In genomic region chr1:112957133-112957812, GRCh38 we compare ENCODE assay signal across 8 cellular contexts. TPM values are rescaled to one million over a fixed set of nuclear protein-coding genes. Genes with fewer than 3 reads are reported as not detected.
DNase-seq lines count a peak whose midpoint lies in the region; ATAC-seq, FAIRE-seq and TF ChIP-seq lines count a peak whose summit lies in the region.

No MANE protein-coding gene starts in this region.

- H3K36me3 ChIP-seq in cardiac muscle cell (peaks cover 5% of the 10 kb centered on the region), prostate gland (no peaks in the 10 kb centered on the region)

- peak; percentile 22 for DNase-seq in COR-L47 (lab: John Stamatoyannopoulos, UW)
- peak; percentile 93 for DNase-seq in RCC 7860 (ENCODE audit: low spot score)
- peak; percentile 75 for DNase-seq in activated naive CD4-positive, alpha-beta T cell treated with anti-CD3 and anti-CD28 coated beads for 36 hours
- peak; percentile 62 to 92 for DNase-seq in cardiac muscle cell (ENCODE audit: low read depth in 1 of 2, low spot score in 1 of 2)
- no peak for DNase-seq in prostate gland (ENCODE audit: low spot score)
- DNase-seq in middle frontal gyrus (ENCODE audit: extremely low spot score, low spot score), result no peak

- H3K4me3 ChIP-seq in cardiac muscle cell, result peak overlapping the region; percentile 74
- H3K4me3 ChIP-seq in prostate gland, result peak overlapping the region; percentile 56 to 80

- peak overlapping the region; percentile 97 for H3K27ac Mint-ChIP-seq in activated naive CD4-positive, alpha-beta T cell treated with anti-CD3 and anti-CD28 coated beads for 36 hours

- WGBS in prostate gland, result 22% methylated on average over 11 of the region's 11 CpGs

- H3K27me3 ChIP-seq in cardiac muscle cell, result no peaks in the 10 kb centered on the region
- no peaks in the 10 kb centered on the region for H3K27me3 ChIP-seq in prostate gland (replicated peaks; ENCODE audit: insufficient read depth)

- CTCF ChIA-PET in activated naive CD4-positive, alpha-beta T cell treated with anti-CD3 and anti-CD28 coated beads for 36 hours (lab: Charles Lee), result interaction anchor here (1.2 to 3.0 kb wide), 2 partner anchors 115 to 238 kb away, joined by 3 to 10 read pairs; partner anchors contain the start of gene LRIG2

- peak overlapping the region; percentile 95 for H3K4me3 Mint-ChIP-seq in activated naive CD4-positive, alpha-beta T cell treated with anti-CD3 and anti-CD28 coated beads for 36 hours

- H3K4me1 Mint-ChIP-seq in activated naive CD4-positive, alpha-beta T cell treated with anti-CD3 and anti-CD28 coated beads for 36 hours (ENCODE audit: low read depth), result peaks cover 59% of the 10 kb centered on the region

- no peak for TF ChIP-seq POLR2A in prostate gland (IDR thresholded peaks at IDR 0.05)

- peak; percentile 76 for FAIRE-seq in RCC 7860 (lab: Jason Lieb, UNC)

- H3K9me3 Mint-ChIP-seq in activated naive CD4-positive, alpha-beta T cell treated with anti-CD3 and anti-CD28 coated beads for 36 hours, result no peaks in the 10 kb centered on the region

- TF ChIP-seq CTCF in cardiac muscle cell (IDR thresholded peaks at IDR 0.05; ENCODE audit: low read depth, low read length) (no peak), prostate gland (IDR thresholded peaks at IDR 0.05) (no peak)

- ATAC-seq in GM19452 (IDR thresholded peaks at IDR 0.05; ENCODE audit: unreplicated experiment) (peak; percentile 47), HG03565 (IDR thresholded peaks at IDR 0.05; ENCODE audit: unreplicated experiment) (peak; percentile 44)

- peaks cover 11% of the 10 kb centered on the region for H3K4me1 ChIP-seq in cardiac muscle cell (ENCODE audit: low read depth)
- H3K4me1 ChIP-seq in prostate gland (replicated peaks), result peaks cover 3% of the 10 kb centered on the region

- H3K9me3 ChIP-seq in cardiac muscle cell (ENCODE audit: low read depth) (no peaks in the 10 kb centered on the region), prostate gland (no peaks in the 10 kb centered on the region)

- no peaks in the 10 kb centered on the region for H3K27me3 Mint-ChIP-seq in activated naive CD4-positive, alpha-beta T cell treated with anti-CD3 and anti-CD28 coated beads for 36 hours (ENCODE audit: low read depth)

- H3K27ac ChIP-seq in cardiac muscle cell (peak overlapping the region; percentile 80), prostate gland (peak overlapping the region; percentile 80 to 85)

- intact Hi-C loops in activated naive CD4-positive, alpha-beta T cell treated with anti-CD3 and anti-CD28 coated beads for 36 hours (cut with micrococcal nuclease), result loop anchor here (1.0 to 5.0 kb wide), 9 partner anchors 53 to 974 kb away; partner anchors contain the start of genes AP4B1, DCLRE1B, LRIG2 and PHTF1
- intact Hi-C loops in prostate gland (cut with DNase I), result loop anchor here (5.0 to 10.0 kb wide), 4 partner anchors 40 to 240 kb away; partner anchors contain the start of gene PPM1J

- H3K36me3 Mint-ChIP-seq in activated naive CD4-positive, alpha-beta T cell treated with anti-CD3 and anti-CD28 coated beads for 36 hours (ENCODE audit: low read depth), result peaks cover 50% of the 10 kb centered on the region

RNA-seq across cellular contexts. Expression of gene SLC16A1, which starts 1.3 kb away (rescaled TPM):
- total RNA-seq in activated naive CD4-positive, alpha-beta T cell treated with anti-CD3 and anti-CD28 coated beads for 36 hours, result 10 to 100 TPM; 56.3 to 57.5 TPM
- 130 and 137 TPM in 2 replicates for total RNA-seq in cardiac muscle cell
- 146 and 163 TPM in 2 replicates for polyA plus RNA-seq in cardiac muscle cell
- total RNA-seq in prostate gland, result 100 to 1,000 TPM in 1 of 2 donors, 10 to 100 TPM in 1; 14.6 to 110 TPM

Comparison
In these comparisons a context has a peak if more than half of its experiments do, and no peak if none do; other contexts are left out.
1. DNase-seq: peak in COR-L47 (single experiment), RCC 7860 (single experiment), activated naive CD4-positive, alpha-beta T cell treated with anti-CD3 and anti-CD28 coated beads for 36 hours (single experiment) and cardiac muscle cell (2 of 2); none in prostate gland (single experiment) and middle frontal gyrus (single experiment).